In the genomic region with DNA sequence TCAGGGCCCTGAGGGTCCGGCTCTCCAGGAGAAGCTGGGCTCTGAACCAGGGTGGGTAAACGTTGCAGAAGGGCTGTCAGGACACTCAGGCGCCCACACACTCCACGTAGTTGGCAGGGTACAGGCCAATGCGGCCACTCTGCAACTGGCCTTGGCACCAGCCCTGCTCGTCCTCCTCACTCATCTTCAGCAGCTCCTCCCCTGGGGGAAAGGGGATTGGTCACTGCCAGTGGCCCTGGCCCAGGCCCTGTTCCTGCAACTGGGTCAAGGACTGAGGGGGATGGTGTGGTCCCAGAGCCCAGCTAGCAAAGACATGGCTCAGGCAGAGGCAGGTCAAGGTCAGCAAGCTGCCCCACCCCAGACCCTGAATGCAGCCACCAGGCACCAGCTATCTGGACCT, we compare ENCODE assay signal across 8 cellular contexts. TPM values are rescaled to one million over a fixed set of nuclear protein-coding genes. Genes with fewer than 3 reads are reported as not detected.
DNase-seq lines count a peak whose midpoint lies in the region; ATAC-seq, FAIRE-seq and TF ChIP-seq lines count a peak whose summit lies in the region.

No MANE protein-coding gene starts in this region.

- peaks cover 8% of the 10 kb centered on the region for H3K23me2 ChIP-seq in H1 (ENCODE audit: low read depth, low read length)

- peak overlapping the region; percentile 82 for H4K8ac ChIP-seq in H1 (ENCODE audit: extremely low read depth, insufficient read depth, low read length)

- H2BK12ac ChIP-seq in H1 (ENCODE audit: low read depth, low read length), result no peak overlapping the region

- H4K5ac ChIP-seq in H1 (ENCODE audit: insufficient read length, low read depth, low read length), result peak overlapping the region; percentile 34

- TF ChIP-seq CTCF in A673 (conservative IDR thresholded peaks at IDR 0.05; ENCODE audit: low read depth, low read length) (no peak), H1 (IDR thresholded peaks at IDR 0.05; ENCODE audit: control extremely low read depth in 1 of 3, insufficient read depth in 1 of 3, low read depth in 1 of 3, low read length in 3 of 3) (no peak), nephron progenitor cell (IDR thresholded peaks at IDR 0.05) (no peak)

- no peak overlapping the region for H2AFZ ChIP-seq in H1 (ENCODE audit: low read length)

- TF ChIP-seq RAD21 in H1 (IDR thresholded peaks at IDR 0.05 in 1 of 2, conservative IDR thresholded peaks at IDR 0.05 in 1 of 2; ENCODE audit: low read depth in 2 of 2, low read length in 2 of 2), result no peak

- H3K9me3 ChIP-seq in A673 (ENCODE audit: low read depth, low read length, poor library complexity, severe bottlenecking) (no peaks in the 10 kb centered on the region), NT2/D1 (ENCODE audit: insufficient read depth, low read length) (no peaks in the 10 kb centered on the region), H1 (ENCODE audit: insufficient read depth in 2 of 2, low read depth in 1 of 2, low read length in 1 of 2) (no peaks in the 10 kb centered on the region)

- H2BK5ac ChIP-seq in H1 (ENCODE audit: low read depth, low read length), result peak overlapping the region; percentile 79

- peaks cover 0 to 8% of the 10 kb centered on the region in 2 experiments for H4K20me1 ChIP-seq in H1 (replicated peaks in 1 of 2; ENCODE audit: control insufficient read depth in 1 of 2, insufficient read depth in 2 of 2, low read length in 2 of 2)

- H3K36me3 ChIP-seq in A673 (ENCODE audit: insufficient read depth, low read length, poor library complexity, severe bottlenecking), result peaks cover 40% of the 10 kb centered on the region
- peaks cover 72% of the 10 kb centered on the region for H3K36me3 ChIP-seq in NT2/D1 (ENCODE audit: insufficient read depth, insufficient read length, low read length)
- H3K36me3 ChIP-seq in H1 (ENCODE audit: control insufficient read depth in 2 of 4, insufficient read depth in 4 of 4, low read length in 3 of 4), result peaks cover 15 to 24% (median 22%) of the 10 kb centered on the region in 4 experiments; a peak in 7 of 8 replicates

- H3K56ac ChIP-seq in H1 (replicated peaks; ENCODE audit: insufficient read length, low read depth, low read length), result no peak overlapping the region

- H3K4me3 ChIP-seq in A673 (ENCODE audit: low read depth, low read length, poor library complexity, severe bottlenecking), result peak overlapping the region; percentile 72
- no peak overlapping the region for H3K4me3 ChIP-seq in NT2/D1 (ENCODE audit: insufficient read length, low read depth)
- H3K4me3 ChIP-seq in H1 (ENCODE audit: extremely low read depth in 1 of 4, insufficient read depth in 2 of 4, low read depth in 3 of 4, low read length in 4 of 4), result peak overlapping the region in 1 of 4 experiments; percentile 10; a peak in 1 of 8 replicates

- no peak for ATAC-seq in GM19455 (IDR thresholded peaks at IDR 0.05; ENCODE audit: unreplicated experiment)
- ATAC-seq in HG02981 (IDR thresholded peaks at IDR 0.05; ENCODE audit: unreplicated experiment), result no peak

- CTCF ChIA-PET in A673 (lab: Charles Lee) (interaction anchor here (0.8 to 2.3 kb wide), 3 partner anchors 39 to 177 kb away, joined by 3 to 11 read pairs (median 9); no protein-coding TSS in a partner anchor), H1 (lab: Charles Lee; ENCODE audit: partially characterized antibody) (interaction anchor here (0.6 to 16.6 kb wide), 25 partner anchors 10 to 529 kb away, joined by 3 to 247 read pairs (median 5); partner anchors contain the start of genes ACP2, DDB2, NR1H3 and PACSIN3)

- no peak overlapping the region for H2BK20ac ChIP-seq in H1 (ENCODE audit: low read length)

- peak overlapping the region; percentile 18 for H4K91ac ChIP-seq in H1 (replicated peaks; ENCODE audit: insufficient read length, low read length)

- no peak overlapping the region for H3K23ac ChIP-seq in H1 (ENCODE audit: insufficient read length)

- peak overlapping the region; percentile 99 for H3K27ac Mint-ChIP-seq in nephron progenitor cell

- H3K27me3 Mint-ChIP-seq in nephron progenitor cell (ENCODE audit: low read depth, poor library complexity), result peaks cover 3% of the 10 kb centered on the region

- H3K9me3 Mint-ChIP-seq in nephron progenitor cell, result no peaks in the 10 kb centered on the region

- H3K4me1 ChIP-seq in A673 (ENCODE audit: insufficient read depth, low read length, poor library complexity, severe bottlenecking) (peaks cover 16% of the 10 kb centered on the region), NT2/D1 (ENCODE audit: insufficient read depth, insufficient read length) (peaks cover 28% of the 10 kb centered on the region), H1 (replicated peaks in 1 of 4; ENCODE audit: control insufficient read depth in 3 of 4, insufficient read depth in 4 of 4, low read length in 3 of 4) (peaks cover 0 to 8% (median 1%) of the 10 kb centered on the region in 4 experiments; a peak in 5 of 7 replicates)

- H2BK15ac ChIP-seq in H1 (ENCODE audit: low read length), result no peak overlapping the region

- H3K4me1 Mint-ChIP-seq in nephron progenitor cell, result peaks cover 37% of the 10 kb centered on the region

- POLR2A ChIA-PET in A673 (lab: Charles Lee; ENCODE audit: low non-redundant PET), result no interaction called here
- POLR2A ChIA-PET in H1 (lab: Charles Lee; ENCODE audit: partially characterized antibody), result interaction anchor here (0.8 to 4.5 kb wide), 9 partner anchors 9 to 90 kb away, joined by 3 to 35 read pairs (median 12); partner anchors contain the start of genes ACP2, DDB2, NR1H3 and PACSIN3

- FAIRE-seq in H1 (lab: Jason Lieb, UNC), result no peak

- H3K4me3 Mint-ChIP-seq in nephron progenitor cell, result peak overlapping the region; percentile 95

- H3K27me3 ChIP-seq in A673 (replicated peaks; ENCODE audit: insufficient read depth, low read depth, low read length, poor library complexity) (no peaks in the 10 kb centered on the region), NT2/D1 (ENCODE audit: insufficient read depth, insufficient read length) (no peaks in the 10 kb centered on the region), H1 (replicated peaks in 1 of 4; ENCODE audit: control insufficient read depth in 3 of 4, extremely low read depth in 1 of 4, insufficient read depth in 3 of 4, low read length in 3 of 4) (no peaks in the 10 kb centered on the region)

- H3K79me2 ChIP-seq in H1 (ENCODE audit: control insufficient read depth in 1 of 2, insufficient read depth in 2 of 2, low read length in 2 of 2), result peaks cover 8 to 37% of the 10 kb centered on the region in 2 experiments

- H2BK120ac ChIP-seq in H1 (replicated peaks; ENCODE audit: low read depth, low read length), result no peak overlapping the region

- DNase-seq in A673 (ENCODE audit: low spot score) (no peak), NT2/D1 (ENCODE audit: low read depth, low spot score) (no peak), H1 (ENCODE audit: low read depth in 1 of 2, low spot score in 2 of 2) (no peak), nephron progenitor cell (no peak), NCI-H526 treated with DMSO at 0.1 percent for 48 hours (lab: John Stamatoyannopoulos, UW) (no peak), KBM-7 (no peak)

- H3K36me3 Mint-ChIP-seq in nephron progenitor cell (ENCODE audit: low read depth), result peaks cover 16% of the 10 kb centered on the region

- no peak for TF ChIP-seq POLR2A in H1 (IDR thresholded peaks at IDR 0.05; ENCODE audit: control extremely low read depth in 1 of 2, low read depth in 2 of 2, low read length in 2 of 2)

- peak overlapping the region; percentile 83 to 94; a peak in 3 of 4 replicates for H3K4me2 ChIP-seq in H1 (ENCODE audit: insufficient read depth in 1 of 2, low read depth in 2 of 2, low read length in 2 of 2)

- intact Hi-C loops in A673 (cut with micrococcal nuclease; ENCODE audit: unreplicated experiment), result loop anchor here (1.0 to 5.0 kb wide), 8 partner anchors 69 to 674 kb away; partner anchors contain the start of gene ACP2

- peaks cover 19% of the 10 kb centered on the region for H3K79me1 ChIP-seq in H1 (ENCODE audit: low read depth, low read length)

- H2AK5ac ChIP-seq in H1 (ENCODE audit: low read depth, low read length), result peak overlapping the region; percentile 43; the same call in 1 of the 2 replicates

- WGBS in H1 (ENCODE audit: extremely low coverage in 1 of 2, insufficient coverage in 1 of 2, insufficient read length in 1 of 2, insufficient replicate concordance in 2 of 2, low coverage in 1 of 2, low lambda C conversion rate in 2 of 2, missing lambda C conversion rate in 1 of 2), 2 experiments, result 89% methylated on average over 5 of the region's 6 CpGs; no CpG with 5 or more reads in 1 of the 2 experiments

- no peak for TF ChIP-seq EP300 in H1 (IDR thresholded peaks at IDR 0.05; ENCODE audit: borderline replicate concordance in 1 of 2, low read depth in 2 of 2, low read length in 2 of 2)

- no TSS peak for BruUV-seq in A673 (replicated peaks; lab: Mats Ljungman, UMichigan)

- H3K14ac ChIP-seq in H1 (ENCODE audit: insufficient read length), result no peak overlapping the region

- H3K4ac ChIP-seq in H1 (replicated peaks; ENCODE audit: insufficient read length, low read depth, low read length), result peak overlapping the region; percentile 64

- H3K27ac ChIP-seq in A673 (ENCODE audit: low read depth, low read length, poor library complexity, severe bottlenecking), result peak overlapping the region; percentile 93
- H3K27ac ChIP-seq in H1 (ENCODE audit: low read depth, low read length), result 0 out of 2 replicates have a peak overlapping the region, but pooled peaks have one; percentile 74

- H3K18ac ChIP-seq in H1 (ENCODE audit: extremely low read depth, low read length), result no peak overlapping the region

- in situ Hi-C loops in KBM-7 (cut with MboI; ENCODE audit: low pct_unique_long_range_greater_than_20kb, low sequenced_read_pairs), result no loop called here

- peak overlapping the region; percentile 77 for H3K9ac ChIP-seq in NT2/D1 (ENCODE audit: insufficient read length, low read depth)
- no peak overlapping the region for H3K9ac ChIP-seq in H1 (replicated peaks in 1 of 4; ENCODE audit: extremely low read depth in 1 of 4, low read depth in 3 of 4, low read length in 3 of 4)

RNA-seq across cellular contexts. Expression of gene ARFGAP2, which starts 1.2 kb away (rescaled TPM):
- total RNA-seq in A673 (2021), result 179 and 206 TPM in 2 replicates
- 50.0 and 50.2 TPM in 2 replicates for total RNA-seq in H1 (2021; fragmentation: NEBNext Ultra II Directional; extraction: Animal tissue kit (Norgen Biotek cat#: 25700))
- polyA plus RNA-seq in H1 (2011; rRNA removed), result 64.0 and 107 TPM in 2 replicates
- 87.8 TPM for polyA plus RNA-seq in H1 (2011; cell fraction: cytosol; rRNA removed)
- polyA plus RNA-seq in H1 (2011; cell fraction: nucleus; rRNA removed), result 162 TPM
- 56.0 to 96.2 TPM (median 61.7 TPM) in 4 replicates for polyA plus RNA-seq in H1 (2012, experiment 1 of 2)
- 155 TPM for polyA plus RNA-seq in H1 (2012, experiment 2 of 2)
- polyA plus RNA-seq in H1 (2013, experiment 1 of 2), result 39.1 TPM
- 37.9 TPM for polyA plus RNA-seq in H1 (2013, experiment 2 of 2)
- polyA minus RNA-seq in H1 (2011; rRNA and poly(A)+ RNA removed), result 98.7 and 104 TPM in 2 replicates
- polyA minus RNA-seq in H1 (2011; cell fraction: cytosol; rRNA and poly(A)+ RNA removed), result 34.2 TPM
- 96.4 TPM for polyA minus RNA-seq in H1 (2011; cell fraction: nucleus; rRNA and poly(A)+ RNA removed)

RNA-seq across cellular contexts. Expression of gene PACSIN3, which starts 8.4 kb away (rescaled TPM):
- total RNA-seq in A673 (2021), result 32.0 and 50.9 TPM in 2 replicates
- 47.2 and 59.3 TPM in 2 replicates for total RNA-seq in H1 (2021; fragmentation: NEBNext Ultra II Directional; extraction: Animal tissue kit (Norgen Biotek cat#: 25700))
- polyA plus RNA-seq in H1 (2011; rRNA removed), result 23.8 and 40.4 TPM in 2 replicates
- 48.2 TPM for polyA plus RNA-seq in H1 (2011; cell fraction: cytosol; rRNA removed)
- 53.1 TPM for polyA plus RNA-seq in H1 (2011; cell fraction: nucleus; rRNA removed)
- 42.7 to 57.4 TPM (median 54.6 TPM) in 4 replicates for polyA plus RNA-seq in H1 (2012, experiment 1 of 2)
- polyA plus RNA-seq in H1 (2012, experiment 2 of 2), result 30.2 TPM
- polyA plus RNA-seq in H1 (2013, experiment 1 of 2), result 18.7 TPM
- polyA plus RNA-seq in H1 (2013, experiment 2 of 2), result 19.4 TPM
- polyA minus RNA-seq in H1 (2011; rRNA and poly(A)+ RNA removed), result 13.8 and 17.7 TPM in 2 replicates
- polyA minus RNA-seq in H1 (2011; cell fraction: cytosol; rRNA and poly(A)+ RNA removed), result 36.3 TPM
- polyA minus RNA-seq in H1 (2011; cell fraction: nucleus; rRNA and poly(A)+ RNA removed), result 25.6 TPM

RNA-seq across cellular contexts. Expression of gene DDB2, which starts 36.9 kb away (rescaled TPM):
- 71.4 and 96.9 TPM in 2 replicates for total RNA-seq in A673 (2021)
- total RNA-seq in H1 (2021; fragmentation: NEBNext Ultra II Directional; extraction: Animal tissue kit (Norgen Biotek cat#: 25700)), result 65.2 and 70.7 TPM in 2 replicates
- polyA plus RNA-seq in H1 (2011; rRNA removed), result 97.2 and 112 TPM in 2 replicates
- 130 TPM for polyA plus RNA-seq in H1 (2011; cell fraction: cytosol; rRNA removed)
- 209 TPM for polyA plus RNA-seq in H1 (2011; cell fraction: nucleus; rRNA removed)
- 122 to 126 TPM (median 125 TPM) in 4 replicates for polyA plus RNA-seq in H1 (2012, experiment 1 of 2)
- polyA plus RNA-seq in H1 (2012, experiment 2 of 2), result 123 TPM
- polyA plus RNA-seq in H1 (2013, experiment 1 of 2), result 56.8 TPM
- 53.9 TPM for polyA plus RNA-seq in H1 (2013, experiment 2 of 2)
- polyA minus RNA-seq in H1 (2011; rRNA and poly(A)+ RNA removed), result 82.9 and 91.7 TPM in 2 replicates
- 45.6 TPM for polyA minus RNA-seq in H1 (2011; cell fraction: cytosol; rRNA and poly(A)+ RNA removed)
- 87.7 TPM for polyA minus RNA-seq in H1 (2011; cell fraction: nucleus; rRNA and poly(A)+ RNA removed)
